Comparison of ENCODE assay signal across 18 cellular contexts in genomic region chr6:17159240-17159639, GRCh38. TPM values are rescaled to one million over a fixed set of nuclear protein-coding genes. Genes with fewer than 3 reads are reported as not detected.
"Had no signal": no experiment of that assay in that cellular context is flagged by ENCODE, and none has a peak within 500 bp of the region (broad histone marks: within the 10 kb centered on the region; RNA-seq: fewer than 3 reads in every experiment).

No MANE protein-coding gene starts in this region.

- DNase-seq: activated CD4-positive, alpha-beta memory T cell treated with anti-CD3 and anti-CD28 coated beads, Interleukin-2, amount 10 ng/mL, durations not matched to agents 7 days and 5 days; activated CD4-positive, alpha-beta T cell treated with anti-CD3 and anti-CD28 coated beads for 4 hours; activated effector memory CD4-positive, alpha-beta T cell treated with anti-CD3 and anti-CD28 coated beads, Interleukin-2, amount 50 U/mL, for 16 hours; activated T-cell treated with anti-CD3 and anti-CD28 coated beads, Interleukin-2, amount 50 U/mL, for 48 hours; caudate nucleus; lower lobe of right lung; naive B cell; stimulated activated CD4-positive, alpha-beta T cell treated with anti-CD3 and anti-CD28 coated beads, Interleukin-4, amount 100 ng/mL, for 4 hours; stimulated activated CD8-positive, alpha-beta memory T cell treated with anti-CD3 and anti-CD28 coated beads, Interleukin-4, amount 100 ng/mL, for 48 hours; stimulated activated naive CD4-positive, alpha-beta T cell treated with Interleukin-2 at 50 U/mL for 16 hours; trophoblast cell had no signal

- H3K27ac ChIP-seq: lower lobe of right lung, parathyroid adenoma, skin epidermis had no signal

- H3K4me3 Mint-ChIP-seq: activated CD4-positive, alpha-beta memory T cell treated with anti-CD3 and anti-CD28 coated beads, Interleukin-2, amount 10 ng/mL, durations not matched to agents 7 days and 5 days; activated naive CD4-positive, alpha-beta T cell treated with anti-CD3 and anti-CD28 coated beads, Interleukin-2, amount 50 U/mL, for 24 hours; naive B cell; WTC11 had no signal

- H3K36me3 Mint-ChIP-seq: activated naive CD4-positive, alpha-beta T cell treated with anti-CD3 and anti-CD28 coated beads, Interleukin-2, amount 50 U/mL, for 24 hours; naive B cell; WTC11 had no signal

- H3K27ac Mint-ChIP-seq: activated CD4-positive, alpha-beta memory T cell treated with anti-CD3 and anti-CD28 coated beads, Interleukin-2, amount 10 ng/mL, durations not matched to agents 7 days and 5 days; activated naive CD4-positive, alpha-beta T cell treated with anti-CD3 and anti-CD28 coated beads, Interleukin-2, amount 50 U/mL, for 24 hours; naive B cell; WTC11 had no signal

- H3K4me1 ChIP-seq: lower lobe of right lung, parathyroid adenoma had no signal

- H3K9ac ChIP-seq: parathyroid adenoma had no signal

- H3K9me3 Mint-ChIP-seq: activated CD4-positive, alpha-beta memory T cell treated with anti-CD3 and anti-CD28 coated beads, Interleukin-2, amount 10 ng/mL, durations not matched to agents 7 days and 5 days; activated naive CD4-positive, alpha-beta T cell treated with anti-CD3 and anti-CD28 coated beads, Interleukin-2, amount 50 U/mL, for 24 hours; naive B cell; WTC11 had no signal

- H3K36me3 ChIP-seq: lower lobe of right lung had no signal

- H3K9me3 ChIP-seq: lower lobe of right lung had no signal

- H3K4me3 ChIP-seq: lower lobe of right lung, skin epidermis had no signal

- ATAC-seq: esophagus mucosa, WTC11 had no signal

- H3K4me1 Mint-ChIP-seq: activated CD4-positive, alpha-beta memory T cell treated with anti-CD3 and anti-CD28 coated beads, Interleukin-2, amount 10 ng/mL, durations not matched to agents 7 days and 5 days; activated naive CD4-positive, alpha-beta T cell treated with anti-CD3 and anti-CD28 coated beads, Interleukin-2, amount 50 U/mL, for 24 hours; WTC11 had no signal

RNA-seq across cellular contexts. Expression of gene STMND1, which starts 57.4 kb away (rescaled TPM):
- total RNA-seq: activated CD4-positive, alpha-beta memory T cell treated with anti-CD3 and anti-CD28 coated beads, Interleukin-2, amount 10 ng/mL, durations not matched to agents 7 days and 5 days; esophagus mucosa; kidney epithelial cell; T-helper 1 cell treated with Interleukin-12 subunit alpha and Interleukin-12 subunit beta and Interleukin-4 antibody, amounts not matched to agents 30 ng/mL and 1 ng/mL, for 36 hours; WTC11 had no signal
